Comparison of ENCODE assay signal across 26 cellular contexts in genomic region chr11:111148953-111149352, GRCh38.
DNase-seq lines count a peak whose midpoint lies in the region; ATAC-seq and TF ChIP-seq lines count a peak whose summit lies in the region.
"Had no signal": no experiment of that assay in that cellular context is flagged by ENCODE, and none has a peak within 500 bp of the region (broad histone marks: within the 10 kb centered on the region; RNA-seq: fewer than 3 reads in every experiment).

No MANE protein-coding gene starts in this region.

- no peaks in the 10 kb centered on the region for H3K27me3 ChIP-seq in CD8-positive, alpha-beta memory T cell (ENCODE audit: insufficient read depth, low read length, poor library complexity, severe bottlenecking)
- H3K27me3 ChIP-seq: ascending aorta, ovary had no signal

- H3K9me3 ChIP-seq in CD8-positive, alpha-beta memory T cell (ENCODE audit: low read length), result no peaks in the 10 kb centered on the region
- H3K9me3 ChIP-seq: ascending aorta, mucosa of descending colon, ovary had no signal

- H3K4me3 Mint-ChIP-seq in chondrocyte (ENCODE audit: unreplicated experiment), result no peak overlapping the region
- no peak overlapping the region for H3K4me3 Mint-ChIP-seq in CD8-positive, alpha-beta memory T cell
- H3K4me3 Mint-ChIP-seq: activated CD8-positive, alpha-beta T cell treated with anti-CD3 and anti-CD28 coated beads for 36 hours; B cell; central memory CD8-positive, alpha-beta T cell; natural killer cell treated with Interleukin-12 subunit alpha and Interleukin-12 subunit beta and Interleukin-15 and Interleukin-18, amount 100 ng/mL, for 72 hours; stimulated activated effector memory CD8-positive, alpha-beta T cell treated with anti-CD3 and anti-CD28 coated beads, Interleukin-12 subunit alpha, Interleukin-12 subunit beta, amount 100 ng/mL, for 72 hours had no signal

- no peaks in the 10 kb centered on the region for H3K36me3 ChIP-seq in CD8-positive, alpha-beta memory T cell (ENCODE audit: insufficient read depth, low read length)
- H3K36me3 ChIP-seq: ascending aorta, ovary had no signal

- TF ChIP-seq CTCF in chondrocyte (IDR thresholded peaks at IDR 0.05) (no peak), foreskin fibroblast (IDR thresholded peaks at IDR 0.05; ENCODE audit: low read depth, low read length) (no peak)

- no peak overlapping the region for H3K4me3 ChIP-seq in foreskin fibroblast (ENCODE audit: low read depth in 1 of 2, low read length in 2 of 2)
- no peak overlapping the region for H3K4me3 ChIP-seq in CD8-positive, alpha-beta memory T cell (ENCODE audit: low read length)
- H3K4me3 ChIP-seq: ascending aorta, mucosa of descending colon, ovary had no signal

- H3K9me3 Mint-ChIP-seq in chondrocyte (ENCODE audit: low read depth), result no peaks in the 10 kb centered on the region
- H3K9me3 Mint-ChIP-seq in CD8-positive, alpha-beta memory T cell, result no peaks in the 10 kb centered on the region
- H3K9me3 Mint-ChIP-seq: activated CD8-positive, alpha-beta T cell treated with anti-CD3 and anti-CD28 coated beads for 36 hours; activated naive CD4-positive, alpha-beta T cell treated with anti-CD3 and anti-CD28 coated beads, Interleukin-2, amount 50 U/mL, for 72 hours; activated T-helper 2 cell treated with anti-CD3 and anti-CD28 coated beads, Interferon-gamma antibody, Interleukin-2, Interleukin-4, amounts not matched to agents 10 μg/mL and 5 μg/mL and 100 μg/mL, durations not matched to agents 14 hours and 24 hours and 36 hours; central memory CD8-positive, alpha-beta T cell; natural killer cell treated with Interleukin-12 subunit alpha and Interleukin-12 subunit beta and Interleukin-15 and Interleukin-18, amount 100 ng/mL, for 72 hours; stimulated activated effector memory CD8-positive, alpha-beta T cell treated with anti-CD3 and anti-CD28 coated beads, Interleukin-12 subunit alpha, Interleukin-12 subunit beta, amount 100 ng/mL, for 72 hours had no signal

- H3K36me3 Mint-ChIP-seq in chondrocyte (ENCODE audit: low read depth), result no peaks in the 10 kb centered on the region
- no peaks in the 10 kb centered on the region for H3K36me3 Mint-ChIP-seq in CD8-positive, alpha-beta memory T cell
- H3K36me3 Mint-ChIP-seq: activated naive CD4-positive, alpha-beta T cell treated with anti-CD3 and anti-CD28 coated beads, Interleukin-2, amount 50 U/mL, for 72 hours; natural killer cell treated with Interleukin-12 subunit alpha and Interleukin-12 subunit beta and Interleukin-15 and Interleukin-18, amount 100 ng/mL, for 72 hours; stimulated activated effector memory CD8-positive, alpha-beta T cell treated with anti-CD3 and anti-CD28 coated beads, Interleukin-12 subunit alpha, Interleukin-12 subunit beta, amount 100 ng/mL, for 72 hours had no signal

- H3K27me3 Mint-ChIP-seq in chondrocyte (ENCODE audit: low read depth), result no peaks in the 10 kb centered on the region
- peaks cover 2 to 4% of the 10 kb centered on the region in 2 donors for H3K27me3 Mint-ChIP-seq in CD8-positive, alpha-beta memory T cell
- H3K27me3 Mint-ChIP-seq: activated CD8-positive, alpha-beta T cell treated with anti-CD3 and anti-CD28 coated beads for 36 hours; B cell had no signal

- CTCF ChIA-PET in CD8-positive, alpha-beta memory T cell (lab: Charles Lee), result no interaction called here

- no peaks in the 10 kb centered on the region for H3K4me1 ChIP-seq in CD8-positive, alpha-beta memory T cell (ENCODE audit: insufficient read depth, low read length)
- H3K4me1 ChIP-seq: ascending aorta had no signal

- POLR2A ChIA-PET in CD8-positive, alpha-beta memory T cell (lab: Charles Lee), result no interaction called here

- H3K27ac ChIP-seq in CD8-positive, alpha-beta memory T cell (ENCODE audit: low read depth, low read length), result no peak overlapping the region
- H3K27ac ChIP-seq: ascending aorta, epithelial cell of prostate, ovary had no signal

- H3K4me1 Mint-ChIP-seq in chondrocyte (ENCODE audit: low read depth), result peaks cover 27% of the 10 kb centered on the region
- H3K4me1 Mint-ChIP-seq in CD8-positive, alpha-beta memory T cell, result no peaks in the 10 kb centered on the region
- H3K4me1 Mint-ChIP-seq: central memory CD8-positive, alpha-beta T cell; stimulated activated effector memory CD8-positive, alpha-beta T cell treated with anti-CD3 and anti-CD28 coated beads, Interleukin-12 subunit alpha, Interleukin-12 subunit beta, amount 100 ng/mL, for 72 hours had no signal

- DNase-seq in EH (ENCODE audit: low read depth) (peak; percentile 19), MV-4-11 (lab: John Stamatoyannopoulos, UW) (peak; percentile 20), chondrocyte (ENCODE audit: low spot score) (no peak), foreskin fibroblast (peak; percentile 38 to 68), mesenteric fat pad (ENCODE audit: low spot score) (no peak), NCI-H2081 treated with DMSO at 0.1 percent for 48 hours (lab: John Stamatoyannopoulos, UW) (no peak)
- no peak for DNase-seq in CD8-positive, alpha-beta memory T cell
- DNase-seq: activated CD4-positive, alpha-beta T cell treated with anti-CD3 and anti-CD28 coated beads for 1 hour; activated CD8-positive, alpha-beta T cell treated with anti-CD3 and anti-CD28 coated beads for 36 hours; islet precursor cell; mucosa of descending colon; NCI-H1092; NCI-H187; NCI-H524 treated with DMSO at 0.1 percent for 48 hours; ovary; RPMI8226; stimulated activated CD4-positive, alpha-beta T cell treated with anti-CD3 and anti-CD28 coated beads, Interleukin-4, amount 100 ng/mL, for 24 hours had no signal

- no peak for ATAC-seq in GM19467 (IDR thresholded peaks at IDR 0.05; ENCODE audit: unreplicated experiment)
- ATAC-seq: activated CD8-positive, alpha-beta T cell treated with anti-CD3 and anti-CD28 coated beads for 36 hours; mucosa of descending colon; natural killer cell treated with Interleukin-12 subunit alpha and Interleukin-12 subunit beta and Interleukin-15 and Interleukin-18, amount 100 ng/mL, for 72 hours; stimulated activated effector memory CD8-positive, alpha-beta T cell treated with anti-CD3 and anti-CD28 coated beads, Interleukin-12 subunit alpha, Interleukin-12 subunit beta, amount 100 ng/mL, for 72 hours had no signal

- H3K27ac Mint-ChIP-seq in chondrocyte (ENCODE audit: unreplicated experiment), result peak overlapping the region; percentile 74
- H3K27ac Mint-ChIP-seq in CD8-positive, alpha-beta memory T cell, result no peak overlapping the region
- H3K27ac Mint-ChIP-seq: activated CD8-positive, alpha-beta T cell treated with anti-CD3 and anti-CD28 coated beads for 36 hours; activated naive CD4-positive, alpha-beta T cell treated with anti-CD3 and anti-CD28 coated beads, Interleukin-2, amount 50 U/mL, for 72 hours; activated T-helper 2 cell treated with anti-CD3 and anti-CD28 coated beads, Interferon-gamma antibody, Interleukin-2, Interleukin-4, amounts not matched to agents 10 μg/mL and 5 μg/mL and 100 μg/mL, durations not matched to agents 14 hours and 24 hours and 36 hours; B cell; natural killer cell treated with Interleukin-12 subunit alpha and Interleukin-12 subunit beta and Interleukin-15 and Interleukin-18, amount 100 ng/mL, for 72 hours; stimulated activated effector memory CD8-positive, alpha-beta T cell treated with anti-CD3 and anti-CD28 coated beads, Interleukin-12 subunit alpha, Interleukin-12 subunit beta, amount 100 ng/mL, for 72 hours had no signal

Comparison
In these comparisons a context has a peak if more than half of its experiments do, and no peak if none do; other contexts are left out.
1. DNase-seq: peak in EH (single experiment), MV-4-11 (single experiment) and foreskin fibroblast (2 of 2); none in chondrocyte (single experiment), mesenteric fat pad (single experiment), CD8-positive, alpha-beta memory T cell (0 of 5) and NCI-H2081 treated with DMSO at 0.1 percent for 48 hours (single experiment).